In the genomic region with DNA sequence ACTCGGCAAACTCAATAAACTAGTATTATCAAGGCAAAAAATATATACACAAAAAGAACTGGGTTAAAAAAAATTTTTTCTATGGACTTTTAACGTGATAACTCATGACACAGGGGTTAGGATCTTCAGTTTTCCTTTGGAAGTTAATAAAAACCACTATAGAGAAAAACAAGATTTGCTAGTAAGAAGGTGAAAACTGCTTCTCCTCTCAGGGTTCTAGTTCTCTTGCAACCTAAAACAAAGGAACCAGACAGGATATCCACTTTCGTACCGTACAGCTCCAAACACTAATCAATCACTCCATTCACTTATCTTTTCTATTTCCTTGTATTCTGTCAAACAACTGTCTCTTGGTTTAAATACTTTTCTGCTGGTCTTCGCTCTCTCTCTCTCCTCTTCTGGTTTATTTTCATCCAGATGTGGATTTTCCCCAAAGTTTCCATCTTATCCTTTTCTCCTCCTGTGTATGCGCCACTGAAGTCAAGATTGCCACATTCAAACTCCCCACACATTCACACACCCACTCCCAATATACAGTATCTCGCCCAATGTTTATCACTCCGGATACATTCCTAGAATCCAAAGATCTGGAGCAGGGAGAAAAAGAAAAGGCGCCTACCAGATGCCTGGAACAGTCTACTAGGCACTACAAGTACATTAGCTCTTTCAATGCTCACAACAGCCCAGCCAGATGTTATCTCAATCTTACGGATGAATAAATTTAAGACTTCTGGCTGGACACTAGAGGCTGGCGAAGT, we compare ENCODE assay signal across 8 cellular contexts. TPM values are rescaled to one million over a fixed set of nuclear protein-coding genes. Genes with fewer than 3 reads are reported as not detected.
DNase-seq lines count a peak whose midpoint lies in the region; ATAC-seq and TF ChIP-seq lines count a peak whose summit lies in the region.

No MANE protein-coding gene starts in this region.

- TSS peak; percentile 90 for BruUV-seq in HCT116 (replicated peaks; lab: Mats Ljungman, UMichigan)

- no peaks in the 10 kb centered on the region for H3K9me3 ChIP-seq in HCT116 (ENCODE audit: control insufficient read depth in 1 of 2, insufficient read depth in 1 of 2, low read depth in 1 of 2, low read length in 2 of 2)

- H3K27me3 ChIP-seq in HCT116 (ENCODE audit: insufficient read depth, low read length) = no peaks in the 10 kb centered on the region

- POLR2A ChIA-PET in HCT116 (lab: Charles Lee) = interaction anchor here (0.6 to 2.3 kb wide), 4 partner anchors 9 to 506 kb away, joined by 3 to 17 read pairs (median 6); no protein-coding TSS in a partner anchor

- peaks cover 57% of the 10 kb centered on the region for H3K79me2 ChIP-seq in HCT116 (ENCODE audit: insufficient read depth, low read length)

- ATAC-seq in HCT116 (peak; percentile 19), left ventricle myocardium superior (peak; percentile 6), GM21576 (IDR thresholded peaks at IDR 0.05; ENCODE audit: unreplicated experiment) (no peak)

- H3K4me1 ChIP-seq in HCT116 (ENCODE audit: control insufficient read depth in 1 of 2, insufficient read depth in 2 of 2, low read length in 2 of 2) = peaks cover 11 to 23% of the 10 kb centered on the region in 2 experiments; a peak in 3 of 4 replicates

- no peak for DNase-seq in HCT116 (ENCODE audit: low read depth, low spot score)
- no peak for DNase-seq in left ventricle myocardium superior
- no peak for DNase-seq in cerebellar cortex (ENCODE audit: low spot score)
- no peak for DNase-seq in activated effector memory CD4-positive, alpha-beta T cell treated with anti-CD3 and anti-CD28 coated beads, Interleukin-2, amount 50 U/mL, for 16 hours

- peak overlapping the region; percentile 85 for H3K4me2 ChIP-seq in HCT116 (ENCODE audit: low read length)

- peaks cover 12 to 16% of the 10 kb centered on the region in 2 experiments for H3K36me3 ChIP-seq in HCT116 (ENCODE audit: control insufficient read depth in 1 of 2, insufficient read depth in 2 of 2, low read length in 2 of 2)

- H3K4me3 ChIP-seq in HCT116 (replicated peaks in 1 of 2; ENCODE audit: low read depth in 1 of 2, low read length in 2 of 2) (peak overlapping the region; percentile 82 to 83), WI38 (ENCODE audit: low read depth, low read length) (peak overlapping the region; percentile 65), skin epidermis (peak overlapping the region; percentile 60 to 96 (median 71))

- peak overlapping the region; percentile 94 for H3K27ac ChIP-seq in C4-2B
- H3K27ac ChIP-seq in HCT116 (ENCODE audit: low read depth, low read length) = peak overlapping the region; percentile 92
- H3K27ac ChIP-seq in skin epidermis = peak overlapping the region in 20 of 21 experiments; percentile 83 to 100 (median 97)

- CTCF ChIA-PET in HCT116 (lab: Charles Lee) = interaction anchor here (1.2 to 1.6 kb wide), 3 partner anchors 13 to 179 kb away, joined by 3 to 6 read pairs (median 6); no protein-coding TSS in a partner anchor

- peak overlapping the region; percentile 58 for H2AFZ ChIP-seq in HCT116 (ENCODE audit: low read depth, low read length, poor library complexity, severe bottlenecking)

- peaks cover 20% of the 10 kb centered on the region; the same call in 1 of the 2 replicates for H4K20me1 ChIP-seq in HCT116 (ENCODE audit: insufficient read depth)

- intact Hi-C loops in HCT116 (cut with micrococcal nuclease) (loop anchor here (5.0 kb wide), 1 partner anchor 56 kb away; a partner anchor contains a TSS), left ventricle myocardium superior (cut with micrococcal nuclease) (no loop called here)

- no peaks in the 10 kb centered on the region for H3K9me2 ChIP-seq in HCT116 (ENCODE audit: insufficient read depth)

- no peak for TF ChIP-seq RAD21 in HCT116 (IDR thresholded peaks at IDR 0.05; ENCODE audit: low read depth)

- TF ChIP-seq POLR2A in HCT116 (IDR thresholded peaks at IDR 0.05; ENCODE audit: borderline replicate concordance, extremely low read depth, insufficient read depth, insufficient read length) = no peak

- H3K9ac ChIP-seq in HCT116 (ENCODE audit: low read length) = peak overlapping the region; percentile 91

- TF ChIP-seq CTCF in C4-2B (conservative IDR thresholded peaks at IDR 0.05) (no peak), HCT116 (IDR thresholded peaks at IDR 0.05 in 2 of 3, conservative IDR thresholded peaks at IDR 0.05 in 1 of 3; ENCODE audit: borderline replicate concordance in 1 of 3, insufficient read depth in 1 of 3, low read depth in 2 of 3, low read length in 2 of 3) (no peak), WI38 (IDR thresholded peaks at IDR 0.05; ENCODE audit: low read depth, low read length) (no peak)

- RAD21 ChIA-PET in HCT116 (lab: Charles Lee; ENCODE audit: low non-redundant PET in 1 of 2, low total read pairs in 2 of 2, uncharacterized antibody in 2 of 2, unreplicated experiment in 2 of 2) = no interaction called here

TF ChIP-seq in HCT116, 20 proteins besides CTCF, POLR2A, EP300 and RAD21:
- TF ChIP-seq EGR1 (IDR thresholded peaks at IDR 0.05; ENCODE audit: low read depth) (no peak), JUND (IDR thresholded peaks at IDR 0.05) (no peak), POLR2AphosphoS5 (IDR thresholded peaks at IDR 0.05; ENCODE audit: low read depth, low read length) (no peak), FOSL1 (IDR thresholded peaks at IDR 0.05; ENCODE audit: low read depth) (no peak)
TF ChIP-seq in HCT116: peak in this region for 0.

RNA-seq across cellular contexts. Expression of a gene that starts 0.8 kb away (rescaled TPM):
- total RNA-seq in HCT116 (2021; ENCODE audit: unreplicated experiment) = 46.4 TPM
- 17.0 and 17.1 TPM in 2 replicates for polyA plus RNA-seq in HCT116 (2012)
- 20.8 TPM for total RNA-seq in left ventricle myocardium superior

RNA-seq across cellular contexts. Expression of a gene that starts 21.4 kb away (rescaled TPM):
- total RNA-seq in HCT116 (2021; ENCODE audit: unreplicated experiment) (0.10 TPM), left ventricle myocardium superior (not detected)
- not detected in 2 replicates for polyA plus RNA-seq in HCT116 (2012)

RNA-seq across cellular contexts. Expression of a gene that starts 30.4 kb away (rescaled TPM):
- not detected for total RNA-seq in HCT116 (2021; ENCODE audit: unreplicated experiment)
- polyA plus RNA-seq in HCT116 (2012) = not detected in 2 replicates
- total RNA-seq in left ventricle myocardium superior = 1.2 TPM

RNA-seq across cellular contexts. Expression of a gene that starts 55.2 kb away (rescaled TPM):
- total RNA-seq in HCT116 (2021; ENCODE audit: unreplicated experiment) (22.6 TPM), left ventricle myocardium superior (23.3 TPM)
- 8.7 and 8.8 TPM in 2 replicates for polyA plus RNA-seq in HCT116 (2012)
